In the genomic region with DNA sequence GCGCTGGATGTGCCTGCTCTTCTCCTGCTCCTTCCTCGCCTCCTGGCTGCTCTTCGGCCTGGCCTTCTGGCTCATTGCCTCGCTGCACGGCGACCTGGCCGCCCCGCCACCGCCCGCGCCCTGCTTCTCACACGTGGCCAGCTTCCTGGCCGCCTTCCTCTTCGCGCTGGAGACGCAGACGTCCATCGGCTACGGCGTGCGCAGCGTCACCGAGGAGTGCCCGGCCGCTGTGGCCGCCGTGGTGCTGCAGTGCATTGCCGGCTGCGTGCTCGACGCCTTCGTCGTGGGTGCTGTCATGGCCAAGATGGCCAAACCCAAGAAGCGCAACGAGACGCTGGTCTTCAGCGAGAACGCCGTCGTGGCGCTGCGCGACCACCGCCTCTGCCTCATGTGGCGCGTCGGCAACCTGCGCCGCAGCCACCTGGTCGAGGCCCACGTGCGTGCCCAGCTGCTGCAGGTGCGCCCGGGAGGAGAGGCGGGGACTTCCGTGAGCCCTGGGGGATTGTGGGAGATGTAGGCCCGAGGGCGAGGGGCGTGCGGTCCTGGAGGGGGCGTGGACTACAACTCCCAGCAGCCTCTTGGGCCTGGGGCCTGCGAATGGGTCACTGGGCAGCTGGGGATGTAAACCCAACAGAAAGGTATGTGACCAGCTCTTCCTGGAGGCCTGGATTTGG, we compare ENCODE assay signal across 2 cellular contexts.
TF ChIP-seq lines count a peak whose summit lies in the region.

No MANE protein-coding gene starts in this region.

TF ChIP-seq in IMR-90, 13 proteins besides CTCF, POLR2A, EP300 and RAD21:
- TF ChIP-seq RFX5 (IDR thresholded peaks at IDR 0.05; ENCODE audit: low read depth, low read length) = no peak
- TF ChIP-seq, protein P1, sequence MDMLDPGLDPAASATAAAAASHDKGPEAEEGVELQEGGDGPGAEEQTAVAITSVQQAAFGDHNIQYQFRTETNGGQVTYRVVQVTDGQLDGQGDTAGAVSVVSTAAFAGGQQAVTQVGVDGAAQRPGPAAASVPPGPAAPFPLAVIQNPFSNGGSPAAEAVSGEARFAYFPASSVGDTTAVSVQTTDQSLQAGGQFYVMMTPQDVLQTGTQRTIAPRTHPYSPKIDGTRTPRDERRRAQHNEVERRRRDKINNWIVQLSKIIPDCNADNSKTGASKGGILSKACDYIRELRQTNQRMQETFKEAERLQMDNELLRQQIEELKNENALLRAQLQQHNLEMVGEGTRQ (IDR thresholded peaks at IDR 0.05; ENCODE audit: low read depth, low read length) = no peak
- TF ChIP-seq, protein P2, sequence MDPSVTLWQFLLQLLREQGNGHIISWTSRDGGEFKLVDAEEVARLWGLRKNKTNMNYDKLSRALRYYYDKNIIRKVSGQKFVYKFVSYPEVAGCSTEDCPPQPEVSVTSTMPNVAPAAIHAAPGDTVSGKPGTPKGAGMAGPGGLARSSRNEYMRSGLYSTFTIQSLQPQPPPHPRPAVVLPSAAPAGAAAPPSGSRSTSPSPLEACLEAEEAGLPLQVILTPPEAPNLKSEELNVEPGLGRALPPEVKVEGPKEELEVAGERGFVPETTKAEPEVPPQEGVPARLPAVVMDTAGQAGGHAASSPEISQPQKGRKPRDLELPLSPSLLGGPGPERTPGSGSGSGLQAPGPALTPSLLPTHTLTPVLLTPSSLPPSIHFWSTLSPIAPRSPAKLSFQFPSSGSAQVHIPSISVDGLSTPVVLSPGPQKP (IDR thresholded peaks at IDR 0.05; ENCODE audit: borderline replicate concordance, low read depth, low read length) = no peak
- no peak for TF ChIP-seq BHLHE40 (IDR thresholded peaks at IDR 0.05; ENCODE audit: low read depth, low read length)
- no peak for TF ChIP-seq MXI1 (IDR thresholded peaks at IDR 0.05; ENCODE audit: borderline replicate concordance, low read depth, low read length)
- no peak for TF ChIP-seq SMC3 (IDR thresholded peaks at IDR 0.05; ENCODE audit: low read depth, low read length)
- no peak for TF ChIP-seq MAFK (IDR thresholded peaks at IDR 0.05; ENCODE audit: low read depth, low read length)
- no peak for TF ChIP-seq MAZ (IDR thresholded peaks at IDR 0.05; ENCODE audit: borderline replicate concordance, low read depth, low read length)
- TF ChIP-seq FOS (IDR thresholded peaks at IDR 0.05; ENCODE audit: low read depth, low read length) = no peak
- TF ChIP-seq CHD1 (IDR thresholded peaks at IDR 0.05; ENCODE audit: low read depth, low read length) = no peak
- TF ChIP-seq CEBPB (IDR thresholded peaks at IDR 0.05; ENCODE audit: low read depth, low read length) = no peak
- TF ChIP-seq RCOR1 (IDR thresholded peaks at IDR 0.05; ENCODE audit: insufficient replicate concordance, low read length) = no peak
- no peak for TF ChIP-seq NFE2L2 (IDR thresholded peaks at IDR 0.05; ENCODE audit: low read depth, low read length)

TF ChIP-seq in K562, 482 proteins besides CTCF, POLR2A, EP300 and RAD21 (continues in another document):
- TF ChIP-seq PHB2 (IDR thresholded peaks at IDR 0.05; ENCODE audit: low read depth) (no peak), SNIP1 (IDR thresholded peaks at IDR 0.05; ENCODE audit: low read depth) (no peak), RNF2 (IDR thresholded peaks at IDR 0.05) (no peak), MBD2 (IDR thresholded peaks at IDR 0.05; ENCODE audit: borderline replicate concordance, low read depth) (peak; percentile 26; the same call in 1 of the 2 replicates), HOXB6 (CRISPR knock-in tag; IDR thresholded peaks at IDR 0.05; ENCODE audit: borderline replicate concordance) (no peak), BDP1 (IDR thresholded peaks at IDR 0.05; ENCODE audit: insufficient read depth, insufficient read length) (no peak), ZNF57 (CRISPR knock-in tag; IDR thresholded peaks at IDR 0.05) (no peak), EGR1 (conservative IDR thresholded peaks at IDR 0.05) (peak; percentile 32; the same call in 1 of the 2 replicates), ZNF644 (tag; IDR thresholded peaks at IDR 0.05; ENCODE audit: low read depth) (no peak), SAP30 (IDR thresholded peaks at IDR 0.05; ENCODE audit: borderline replicate concordance, insufficient read depth, low read depth, low read length, poor library complexity, severe bottlenecking) (no peak), CBX3 (IDR thresholded peaks at IDR 0.05; ENCODE audit: borderline replicate concordance in 1 of 2, low read length in 2 of 2) (0 out of 3 replicates have a peak, but pooled peaks of 1 of the 2 experiments have one; percentile 8), ZC3H8 (IDR thresholded peaks at IDR 0.05) (no peak), NCOA2 (IDR thresholded peaks at IDR 0.05; ENCODE audit: partially characterized antibody in 2 of 2) (no peak), ARID1B (IDR thresholded peaks at IDR 0.05) (no peak), CEBPG (CRISPR knock-in tag; IDR thresholded peaks at IDR 0.05) (no peak), CEBPG (tag; conservative IDR thresholded peaks at IDR 0.05 in 1 of 2, IDR thresholded peaks at IDR 0.05 in 1 of 2) (no peak), SREBF2 (CRISPR knock-in tag; IDR thresholded peaks at IDR 0.05) (no peak), ZNF507 (tag; conservative IDR thresholded peaks at IDR 0.05) (no peak)
- TF ChIP-seq, protein P3, sequence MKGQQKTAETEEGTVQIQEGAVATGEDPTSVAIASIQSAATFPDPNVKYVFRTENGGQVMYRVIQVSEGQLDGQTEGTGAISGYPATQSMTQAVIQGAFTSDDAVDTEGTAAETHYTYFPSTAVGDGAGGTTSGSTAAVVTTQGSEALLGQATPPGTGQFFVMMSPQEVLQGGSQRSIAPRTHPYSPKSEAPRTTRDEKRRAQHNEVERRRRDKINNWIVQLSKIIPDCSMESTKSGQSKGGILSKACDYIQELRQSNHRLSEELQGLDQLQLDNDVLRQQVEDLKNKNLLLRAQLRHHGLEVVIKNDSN (CRISPR knock-in tag; IDR thresholded peaks at IDR 0.05) = no peak
- TF ChIP-seq, protein P4, sequence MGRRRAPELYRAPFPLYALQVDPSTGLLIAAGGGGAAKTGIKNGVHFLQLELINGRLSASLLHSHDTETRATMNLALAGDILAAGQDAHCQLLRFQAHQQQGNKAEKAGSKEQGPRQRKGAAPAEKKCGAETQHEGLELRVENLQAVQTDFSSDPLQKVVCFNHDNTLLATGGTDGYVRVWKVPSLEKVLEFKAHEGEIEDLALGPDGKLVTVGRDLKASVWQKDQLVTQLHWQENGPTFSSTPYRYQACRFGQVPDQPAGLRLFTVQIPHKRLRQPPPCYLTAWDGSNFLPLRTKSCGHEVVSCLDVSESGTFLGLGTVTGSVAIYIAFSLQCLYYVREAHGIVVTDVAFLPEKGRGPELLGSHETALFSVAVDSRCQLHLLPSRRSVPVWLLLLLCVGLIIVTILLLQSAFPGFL (CRISPR knock-in tag; IDR thresholded peaks at IDR 0.05) = no peak
- TF ChIP-seq, protein P5, sequence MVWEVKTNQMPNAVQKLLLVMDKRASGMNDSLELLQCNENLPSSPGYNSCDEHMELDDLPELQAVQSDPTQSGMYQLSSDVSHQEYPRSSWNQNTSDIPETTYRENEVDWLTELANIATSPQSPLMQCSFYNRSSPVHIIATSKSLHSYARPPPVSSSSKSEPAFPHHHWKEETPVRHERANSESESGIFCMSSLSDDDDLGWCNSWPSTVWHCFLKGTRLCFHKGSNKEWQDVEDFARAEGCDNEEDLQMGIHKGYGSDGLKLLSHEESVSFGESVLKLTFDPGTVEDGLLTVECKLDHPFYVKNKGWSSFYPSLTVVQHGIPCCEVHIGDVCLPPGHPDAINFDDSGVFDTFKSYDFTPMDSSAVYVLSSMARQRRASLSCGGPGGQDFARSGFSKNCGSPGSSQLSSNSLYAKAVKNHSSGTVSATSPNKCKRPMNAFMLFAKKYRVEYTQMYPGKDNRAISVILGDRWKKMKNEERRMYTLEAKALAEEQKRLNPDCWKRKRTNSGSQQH (CRISPR knock-in tag; IDR thresholded peaks at IDR 0.05) = no peak
- TF ChIP-seq, protein P6, sequence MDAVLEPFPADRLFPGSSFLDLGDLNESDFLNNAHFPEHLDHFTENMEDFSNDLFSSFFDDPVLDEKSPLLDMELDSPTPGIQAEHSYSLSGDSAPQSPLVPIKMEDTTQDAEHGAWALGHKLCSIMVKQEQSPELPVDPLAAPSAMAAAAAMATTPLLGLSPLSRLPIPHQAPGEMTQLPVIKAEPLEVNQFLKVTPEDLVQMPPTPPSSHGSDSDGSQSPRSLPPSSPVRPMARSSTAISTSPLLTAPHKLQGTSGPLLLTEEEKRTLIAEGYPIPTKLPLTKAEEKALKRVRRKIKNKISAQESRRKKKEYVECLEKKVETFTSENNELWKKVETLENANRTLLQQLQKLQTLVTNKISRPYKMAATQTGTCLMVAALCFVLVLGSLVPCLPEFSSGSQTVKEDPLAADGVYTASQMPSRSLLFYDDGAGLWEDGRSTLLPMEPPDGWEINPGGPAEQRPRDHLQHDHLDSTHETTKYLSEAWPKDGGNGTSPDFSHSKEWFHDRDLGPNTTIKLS (IDR thresholded peaks at IDR 0.05; ENCODE audit: borderline replicate concordance, low read depth) = no peak
- TF ChIP-seq, protein P7, sequence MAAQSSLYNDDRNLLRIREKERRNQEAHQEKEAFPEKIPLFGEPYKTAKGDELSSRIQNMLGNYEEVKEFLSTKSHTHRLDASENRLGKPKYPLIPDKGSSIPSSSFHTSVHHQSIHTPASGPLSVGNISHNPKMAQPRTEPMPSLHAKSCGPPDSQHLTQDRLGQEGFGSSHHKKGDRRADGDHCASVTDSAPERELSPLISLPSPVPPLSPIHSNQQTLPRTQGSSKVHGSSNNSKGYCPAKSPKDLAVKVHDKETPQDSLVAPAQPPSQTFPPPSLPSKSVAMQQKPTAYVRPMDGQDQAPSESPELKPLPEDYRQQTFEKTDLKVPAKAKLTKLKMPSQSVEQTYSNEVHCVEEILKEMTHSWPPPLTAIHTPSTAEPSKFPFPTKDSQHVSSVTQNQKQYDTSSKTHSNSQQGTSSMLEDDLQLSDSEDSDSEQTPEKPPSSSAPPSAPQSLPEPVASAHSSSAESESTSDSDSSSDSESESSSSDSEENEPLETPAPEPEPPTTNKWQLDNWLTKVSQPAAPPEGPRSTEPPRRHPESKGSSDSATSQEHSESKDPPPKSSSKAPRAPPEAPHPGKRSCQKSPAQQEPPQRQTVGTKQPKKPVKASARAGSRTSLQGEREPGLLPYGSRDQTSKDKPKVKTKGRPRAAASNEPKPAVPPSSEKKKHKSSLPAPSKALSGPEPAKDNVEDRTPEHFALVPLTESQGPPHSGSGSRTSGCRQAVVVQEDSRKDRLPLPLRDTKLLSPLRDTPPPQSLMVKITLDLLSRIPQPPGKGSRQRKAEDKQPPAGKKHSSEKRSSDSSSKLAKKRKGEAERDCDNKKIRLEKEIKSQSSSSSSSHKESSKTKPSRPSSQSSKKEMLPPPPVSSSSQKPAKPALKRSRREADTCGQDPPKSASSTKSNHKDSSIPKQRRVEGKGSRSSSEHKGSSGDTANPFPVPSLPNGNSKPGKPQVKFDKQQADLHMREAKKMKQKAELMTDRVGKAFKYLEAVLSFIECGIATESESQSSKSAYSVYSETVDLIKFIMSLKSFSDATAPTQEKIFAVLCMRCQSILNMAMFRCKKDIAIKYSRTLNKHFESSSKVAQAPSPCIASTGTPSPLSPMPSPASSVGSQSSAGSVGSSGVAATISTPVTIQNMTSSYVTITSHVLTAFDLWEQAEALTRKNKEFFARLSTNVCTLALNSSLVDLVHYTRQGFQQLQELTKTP (IDR thresholded peaks at IDR 0.05; ENCODE audit: low read depth in 1 of 2, partially characterized antibody in 2 of 2) = peak in 1 of 2 experiments; percentile 93
- TF ChIP-seq, protein P8, sequence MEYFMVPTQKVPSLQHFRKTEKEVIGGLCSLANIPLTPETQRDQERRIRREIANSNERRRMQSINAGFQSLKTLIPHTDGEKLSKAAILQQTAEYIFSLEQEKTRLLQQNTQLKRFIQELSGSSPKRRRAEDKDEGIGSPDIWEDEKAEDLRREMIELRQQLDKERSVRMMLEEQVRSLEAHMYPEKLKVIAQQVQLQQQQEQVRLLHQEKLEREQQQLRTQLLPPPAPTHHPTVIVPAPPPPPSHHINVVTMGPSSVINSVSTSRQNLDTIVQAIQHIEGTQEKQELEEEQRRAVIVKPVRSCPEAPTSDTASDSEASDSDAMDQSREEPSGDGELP (CRISPR knock-in tag; IDR thresholded peaks at IDR 0.05; ENCODE audit: borderline replicate concordance) = peak; percentile 78
- TF ChIP-seq, protein P9, sequence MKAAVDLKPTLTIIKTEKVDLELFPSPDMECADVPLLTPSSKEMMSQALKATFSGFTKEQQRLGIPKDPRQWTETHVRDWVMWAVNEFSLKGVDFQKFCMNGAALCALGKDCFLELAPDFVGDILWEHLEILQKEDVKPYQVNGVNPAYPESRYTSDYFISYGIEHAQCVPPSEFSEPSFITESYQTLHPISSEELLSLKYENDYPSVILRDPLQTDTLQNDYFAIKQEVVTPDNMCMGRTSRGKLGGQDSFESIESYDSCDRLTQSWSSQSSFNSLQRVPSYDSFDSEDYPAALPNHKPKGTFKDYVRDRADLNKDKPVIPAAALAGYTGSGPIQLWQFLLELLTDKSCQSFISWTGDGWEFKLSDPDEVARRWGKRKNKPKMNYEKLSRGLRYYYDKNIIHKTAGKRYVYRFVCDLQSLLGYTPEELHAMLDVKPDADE (conservative IDR thresholded peaks at IDR 0.05; ENCODE audit: control insufficient read depth, low read depth, low read length) = peak; percentile 87
- TF ChIP-seq, protein P10, sequence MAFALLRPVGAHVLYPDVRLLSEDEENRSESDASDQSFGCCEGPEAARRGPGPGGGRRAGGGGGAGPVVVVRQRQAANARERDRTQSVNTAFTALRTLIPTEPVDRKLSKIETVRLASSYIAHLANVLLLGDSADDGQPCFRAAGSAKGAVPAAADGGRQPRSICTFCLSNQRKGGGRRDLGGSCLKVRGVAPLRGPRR (CRISPR knock-in tag; IDR thresholded peaks at IDR 0.05) = no peak
- TF ChIP-seq, protein P11, sequence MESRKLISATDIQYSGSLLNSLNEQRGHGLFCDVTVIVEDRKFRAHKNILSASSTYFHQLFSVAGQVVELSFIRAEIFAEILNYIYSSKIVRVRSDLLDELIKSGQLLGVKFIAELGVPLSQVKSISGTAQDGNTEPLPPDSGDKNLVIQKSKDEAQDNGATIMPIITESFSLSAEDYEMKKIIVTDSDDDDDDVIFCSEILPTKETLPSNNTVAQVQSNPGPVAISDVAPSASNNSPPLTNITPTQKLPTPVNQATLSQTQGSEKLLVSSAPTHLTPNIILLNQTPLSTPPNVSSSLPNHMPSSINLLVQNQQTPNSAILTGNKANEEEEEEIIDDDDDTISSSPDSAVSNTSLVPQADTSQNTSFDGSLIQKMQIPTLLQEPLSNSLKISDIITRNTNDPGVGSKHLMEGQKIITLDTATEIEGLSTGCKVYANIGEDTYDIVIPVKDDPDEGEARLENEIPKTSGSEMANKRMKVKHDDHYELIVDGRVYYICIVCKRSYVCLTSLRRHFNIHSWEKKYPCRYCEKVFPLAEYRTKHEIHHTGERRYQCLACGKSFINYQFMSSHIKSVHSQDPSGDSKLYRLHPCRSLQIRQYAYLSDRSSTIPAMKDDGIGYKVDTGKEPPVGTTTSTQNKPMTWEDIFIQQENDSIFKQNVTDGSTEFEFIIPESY (CRISPR knock-in tag; IDR thresholded peaks at IDR 0.05) = peak; percentile 99
- TF ChIP-seq, protein P12, sequence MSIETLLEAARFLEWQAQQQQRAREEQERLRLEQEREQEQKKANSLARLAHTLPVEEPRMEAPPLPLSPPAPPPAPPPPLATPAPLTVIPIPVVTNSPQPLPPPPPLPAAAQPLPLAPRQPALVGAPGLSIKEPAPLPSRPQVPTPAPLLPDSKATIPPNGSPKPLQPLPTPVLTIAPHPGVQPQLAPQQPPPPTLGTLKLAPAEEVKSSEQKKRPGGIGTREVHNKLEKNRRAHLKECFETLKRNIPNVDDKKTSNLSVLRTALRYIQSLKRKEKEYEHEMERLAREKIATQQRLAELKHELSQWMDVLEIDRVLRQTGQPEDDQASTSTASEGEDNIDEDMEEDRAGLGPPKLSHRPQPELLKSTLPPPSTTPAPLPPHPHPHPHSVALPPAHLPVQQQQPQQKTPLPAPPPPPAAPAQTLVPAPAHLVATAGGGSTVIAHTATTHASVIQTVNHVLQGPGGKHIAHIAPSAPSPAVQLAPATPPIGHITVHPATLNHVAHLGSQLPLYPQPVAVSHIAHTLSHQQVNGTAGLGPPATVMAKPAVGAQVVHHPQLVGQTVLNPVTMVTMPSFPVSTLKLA (conservative IDR thresholded peaks at IDR 0.05) = no peak; a peak in 1 of 4 replicates
